Comparison of ENCODE assay signal across 22 cellular contexts in genomic region chr18:75496151-75496550, GRCh38.
"Had no signal": no experiment of that assay in that cellular context is flagged by ENCODE, and none has a peak within 500 bp of the region (broad histone marks: within the 10 kb centered on the region; RNA-seq: fewer than 3 reads in every experiment).

No MANE protein-coding gene starts in this region.

- H3K27ac ChIP-seq: dorsolateral prefrontal cortex, heart left ventricle, hepatocyte, neutrophil, pancreas, right lobe of liver, suprapubic skin, transverse colon, upper lobe of right lung, uterus had no signal

- H3K4me1 ChIP-seq: heart left ventricle, pancreas, right lobe of liver, suprapubic skin, transverse colon, upper lobe of right lung, uterus had no signal

- ATAC-seq: heart left ventricle; left lobe of liver; natural killer cell; pancreas; right lobe of liver; stimulated activated naive CD8-positive, alpha-beta T cell treated with anti-CD3 and anti-CD28 coated beads, Interleukin-15, amount 100 ng/mL, for 72 hours; upper lobe of right lung had no signal

- H3K4me3 ChIP-seq: dorsolateral prefrontal cortex, heart left ventricle, hepatocyte, lung, pancreas, right lobe of liver, suprapubic skin, transverse colon, upper lobe of right lung, uterus had no signal

- H3K79me2 ChIP-seq: hepatocyte had no signal

- H3K4me2 ChIP-seq: hepatocyte had no signal

- H3K36me3 ChIP-seq: heart left ventricle, neutrophil, pancreas, right lobe of liver, suprapubic skin, transverse colon, upper lobe of right lung, uterus had no signal

- DNase-seq: dorsolateral prefrontal cortex; effector CD4-positive, alpha-beta T cell; heart left ventricle; kidney; natural killer cell; pancreas; right lobe of liver; small intestine; stimulated activated CD4-positive, alpha-beta T cell treated with anti-CD3 and anti-CD28 coated beads, Interleukin-12 subunit alpha, Interleukin-12 subunit beta, amount 100 ng/mL, for 4 hours; stimulated activated CD4-positive, alpha-beta T cell treated with anti-CD3 and anti-CD28 coated beads, Interleukin-1b, Interleukin-23, amount 100 ng/mL, for 48 hours; stimulated activated CD4-positive, alpha-beta T cell treated with anti-CD3 and anti-CD28 coated beads, Interleukin-4, amount 100 ng/mL, for 1 hour; stimulated activated CD8-positive, alpha-beta memory T cell treated with anti-CD3 and anti-CD28 coated beads, Interleukin-4, amount 100 ng/mL, for 48 hours; stimulated activated naive CD4-positive, alpha-beta T cell; stimulated activated naive CD8-positive, alpha-beta T cell treated with anti-CD3 and anti-CD28 coated beads, Interleukin-15, amount 100 ng/mL, for 72 hours; transverse colon; upper lobe of right lung; uterus had no signal

- H2AFZ ChIP-seq: hepatocyte had no signal

- H3K27me3 ChIP-seq: hepatocyte, pancreas, right lobe of liver, suprapubic skin, transverse colon, upper lobe of right lung, uterus had no signal

- H3K9me3 ChIP-seq: heart left ventricle, neutrophil, pancreas, right lobe of liver, suprapubic skin, transverse colon, upper lobe of right lung, uterus had no signal
